Comparison of ENCODE assay signal across 25 cellular contexts in the genomic region with DNA sequence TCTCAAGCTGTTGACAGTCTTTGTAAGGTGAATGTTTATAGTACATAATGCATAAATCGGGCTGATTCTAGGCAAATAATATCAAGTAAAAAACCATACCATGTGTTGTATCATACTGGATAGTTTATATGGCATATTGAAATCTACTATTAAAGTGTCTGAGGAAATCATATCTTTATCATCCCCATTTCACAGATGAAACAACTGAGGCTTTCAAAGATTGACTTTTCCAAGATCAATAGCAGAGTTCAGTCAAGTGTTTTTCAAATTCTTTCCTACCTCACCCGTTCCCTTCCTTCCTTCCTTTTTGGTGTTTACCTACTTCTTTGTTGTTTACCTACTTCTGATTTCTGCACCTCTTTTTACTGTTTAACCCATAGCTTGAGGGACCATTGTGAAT. TPM values are rescaled to one million over a fixed set of nuclear protein-coding genes. Genes with fewer than 3 reads are reported as not detected.
"Had no signal": no experiment of that assay in that cellular context is flagged by ENCODE, and none has a peak within 500 bp of the region (broad histone marks: within the 10 kb centered on the region; RNA-seq: fewer than 3 reads in every experiment).

No MANE protein-coding gene starts in this region.

- H3K27ac Mint-ChIP-seq: activated CD8-positive, alpha-beta T cell treated with anti-CD3 and anti-CD28 coated beads, Interleukin-2, amount 10 ng/mL, durations not matched to agents 7 days and 5 days; activated naive CD8-positive, alpha-beta T cell treated with anti-CD3 and anti-CD28 coated beads, Interleukin-2, amount 10 ng/mL, durations not matched to agents 7 days and 5 days had no signal

- H3K4me1 ChIP-seq: SJCRH30 had no signal

- H3K4me3 Mint-ChIP-seq: activated CD8-positive, alpha-beta T cell treated with anti-CD3 and anti-CD28 coated beads, Interleukin-2, amount 10 ng/mL, durations not matched to agents 7 days and 5 days; activated naive CD8-positive, alpha-beta T cell treated with anti-CD3 and anti-CD28 coated beads, Interleukin-2, amount 10 ng/mL, durations not matched to agents 7 days and 5 days had no signal

- H3K36me3 Mint-ChIP-seq: activated naive CD8-positive, alpha-beta T cell treated with anti-CD3 and anti-CD28 coated beads, Interleukin-2, amount 10 ng/mL, durations not matched to agents 7 days and 5 days had no signal

- H3K36me3 ChIP-seq: MG63, Peyer's patch, SJCRH30 had no signal

- FAIRE-seq: bronchial epithelial cell had no signal

- H3K9ac ChIP-seq: SK-N-SH had no signal

- H3K4me3 ChIP-seq: MG63, Peyer's patch had no signal

- H3K27me3 ChIP-seq: Peyer's patch, SJCRH30 had no signal

- ATAC-seq: activated CD8-positive, alpha-beta T cell treated with anti-CD3 and anti-CD28 coated beads, Interleukin-2, amount 10 ng/mL, durations not matched to agents 7 days and 5 days had no signal

- DNase-seq: activated CD4-positive, alpha-beta T cell treated with anti-CD3 and anti-CD28 coated beads for 4 hours; activated CD4-positive, alpha-beta T cell treated with anti-CD3 and anti-CD28 coated beads, Interleukin-2, amount 50 U/mL, for 4 hours; activated CD8-positive, alpha-beta memory T cell treated with anti-CD3 and anti-CD28 coated beads, Interleukin-2, amount 50 U/mL, for 48 hours; activated CD8-positive, alpha-beta T cell treated with anti-CD3 and anti-CD28 coated beads, Interleukin-2, amount 10 ng/mL, durations not matched to agents 7 days and 5 days; activated naive CD4-positive, alpha-beta T cell treated with anti-CD3 and anti-CD28 coated beads, Interleukin-2, amount 50 U/mL, for 16 hours; activated naive CD8-positive, alpha-beta T cell treated with anti-CD3 and anti-CD28 coated beads, Interleukin-2, amount 10 ng/mL, durations not matched to agents 7 days and 5 days; activated T-cell treated with anti-CD3 and anti-CD28 coated beads, Interleukin-2, amount 50 U/mL, for 1 hour; aorta; central memory CD4-positive, alpha-beta T cell; MG63; MV-4-11; NCI-H1105; NCI-H1436 treated with DMSO at 0.1 percent for 48 hours; NCI-H187; NCI-H2081; NCI-H524; Peyer's patch; Right ventricle myocardium superior; SJCRH30; SK-N-SH; T-helper 1 cell had no signal

- H3K27ac ChIP-seq: Peyer's patch, RWPE1, SJCRH30, VCaP had no signal

- H3K9me3 ChIP-seq: MG63, Peyer's patch, SJCRH30, SK-N-SH had no signal

RNA-seq across cellular contexts. Expression of gene LYPD6, which starts 2.0 kb away (rescaled TPM):
- total RNA-seq: activated CD8-positive, alpha-beta T cell treated with anti-CD3 and anti-CD28 coated beads, Interleukin-2, amount 10 ng/mL, durations not matched to agents 7 days and 5 days; activated naive CD8-positive, alpha-beta T cell treated with anti-CD3 and anti-CD28 coated beads, Interleukin-2, amount 10 ng/mL, durations not matched to agents 7 days and 5 days; T-helper 2 cell treated with Interferon-gamma antibody and Interleukin-4, amounts not matched to agents 100 ng/mL and 5 ng/mL, for 36 hours had no signal
